1 cellular context compared by ENCODE assay signal in the genomic region with DNA sequence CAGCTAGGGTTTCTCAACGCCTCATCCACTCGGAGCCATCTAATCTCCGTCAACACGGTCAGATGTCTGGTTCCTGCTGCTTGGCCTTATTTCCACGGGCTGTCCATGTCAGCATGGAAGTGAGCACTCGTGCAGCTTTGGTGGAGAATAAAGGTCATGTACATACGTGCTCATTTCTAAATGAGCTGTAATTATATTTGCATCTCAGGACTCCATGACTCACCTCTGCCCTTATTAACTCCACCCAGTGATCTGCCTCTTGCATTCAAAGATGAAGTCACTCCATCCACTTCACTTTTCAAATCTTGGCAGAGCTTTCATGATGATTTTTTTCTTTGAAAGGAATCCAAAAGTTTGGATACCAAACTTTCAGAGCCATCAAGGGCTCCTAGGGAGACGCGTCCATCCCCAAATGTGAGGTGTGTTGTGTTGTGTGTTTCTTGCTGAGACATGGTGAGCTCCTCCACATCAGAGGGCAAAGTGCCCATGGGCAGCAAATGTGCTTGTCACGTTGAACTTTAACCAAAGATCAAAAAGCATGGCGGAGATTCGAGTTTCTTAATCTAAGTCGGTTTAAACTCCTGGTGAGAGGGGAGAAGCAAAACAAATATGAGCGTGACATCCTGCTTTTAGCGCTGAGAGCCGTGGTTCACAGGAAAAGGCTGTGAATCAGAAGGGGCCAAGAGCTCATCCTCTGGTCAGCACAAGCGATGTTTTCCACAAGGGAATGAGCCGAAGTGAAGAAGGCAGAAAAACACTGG.
TF ChIP-seq lines count a peak whose summit lies in the region.

No MANE protein-coding gene starts in this region.

TF ChIP-seq in HepG2, 621 proteins besides CTCF, POLR2A, EP300 and RAD21 (continued from another document and continues in another):
- TF ChIP-seq FOXA1 (IDR thresholded peaks at IDR 0.05) (no peak), FOXA1 (CRISPR knock-in tag; IDR thresholded peaks at IDR 0.05) (peak; percentile 78), RELA (CRISPR knock-in tag; IDR thresholded peaks at IDR 0.05) (no peak), RBAK (CRISPR knock-in tag; IDR thresholded peaks at IDR 0.05) (no peak), ZKSCAN8 (CRISPR knock-in tag; IDR thresholded peaks at IDR 0.05; ENCODE audit: borderline replicate concordance) (peak; percentile 44; the same call in 1 of the 2 replicates), ZNF678 (CRISPR knock-in tag; IDR thresholded peaks at IDR 0.05) (no peak), ZNF460 (CRISPR knock-in tag; IDR thresholded peaks at IDR 0.05; ENCODE audit: borderline replicate concordance) (no peak), ZNF569 (CRISPR knock-in tag; IDR thresholded peaks at IDR 0.05; ENCODE audit: borderline replicate concordance) (no peak), POLR2AphosphoS2 (IDR thresholded peaks at IDR 0.05; ENCODE audit: low read depth, low read length) (no peak), KDM3A (CRISPR knock-in tag; IDR thresholded peaks at IDR 0.05; ENCODE audit: low read depth) (no peak), REXO4 (CRISPR knock-in tag; IDR thresholded peaks at IDR 0.05; ENCODE audit: borderline replicate concordance) (no peak), ONECUT2 (CRISPR knock-in tag; IDR thresholded peaks at IDR 0.05) (no peak), ZNF724P (CRISPR knock-in tag; IDR thresholded peaks at IDR 0.05; ENCODE audit: borderline replicate concordance) (no peak), IRF2 (CRISPR knock-in tag; IDR thresholded peaks at IDR 0.05) (no peak), ZNF557 (CRISPR knock-in tag; IDR thresholded peaks at IDR 0.05) (no peak), YEATS2 (CRISPR knock-in tag; IDR thresholded peaks at IDR 0.05; ENCODE audit: borderline replicate concordance) (peak; percentile 40; the same call in 1 of the 2 replicates), ZC3H13 (CRISPR knock-in tag; IDR thresholded peaks at IDR 0.05) (no peak), DNMT3B (CRISPR knock-in tag; conservative IDR thresholded peaks at IDR 0.05) (no peak), ZNF326 (CRISPR knock-in tag; IDR thresholded peaks at IDR 0.05; ENCODE audit: borderline replicate concordance) (no peak), ZNF367 (CRISPR knock-in tag; IDR thresholded peaks at IDR 0.05; ENCODE audit: borderline replicate concordance) (no peak), ZBTB21 (CRISPR knock-in tag; IDR thresholded peaks at IDR 0.05) (no peak), PTBP1 (IDR thresholded peaks at IDR 0.05; ENCODE audit: low read depth, low read length, poor library complexity, severe bottlenecking) (no peak), ZNF12 (CRISPR knock-in tag; IDR thresholded peaks at IDR 0.05) (no peak), ZNF616 (CRISPR knock-in tag; IDR thresholded peaks at IDR 0.05; ENCODE audit: low read depth) (no peak), U2AF2 (IDR thresholded peaks at IDR 0.05; ENCODE audit: low read depth, low read length) (no peak), RORA (CRISPR knock-in tag; IDR thresholded peaks at IDR 0.05) (no peak), NCOA1 (CRISPR knock-in tag; IDR thresholded peaks at IDR 0.05) (no peak), ATF7 (IDR thresholded peaks at IDR 0.05) (no peak), ATF7 (CRISPR knock-in tag; IDR thresholded peaks at IDR 0.05) (no peak), KAT8 (CRISPR knock-in tag; IDR thresholded peaks at IDR 0.05) (peak; percentile 66; the same call in 1 of the 2 replicates)
- TF ChIP-seq, protein P1, sequence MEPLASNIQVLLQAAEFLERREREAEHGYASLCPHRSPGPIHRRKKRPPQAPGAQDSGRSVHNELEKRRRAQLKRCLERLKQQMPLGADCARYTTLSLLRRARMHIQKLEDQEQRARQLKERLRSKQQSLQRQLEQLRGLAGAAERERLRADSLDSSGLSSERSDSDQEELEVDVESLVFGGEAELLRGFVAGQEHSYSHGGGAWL (CRISPR knock-in tag; IDR thresholded peaks at IDR 0.05), result no peak
- TF ChIP-seq, protein P2, sequence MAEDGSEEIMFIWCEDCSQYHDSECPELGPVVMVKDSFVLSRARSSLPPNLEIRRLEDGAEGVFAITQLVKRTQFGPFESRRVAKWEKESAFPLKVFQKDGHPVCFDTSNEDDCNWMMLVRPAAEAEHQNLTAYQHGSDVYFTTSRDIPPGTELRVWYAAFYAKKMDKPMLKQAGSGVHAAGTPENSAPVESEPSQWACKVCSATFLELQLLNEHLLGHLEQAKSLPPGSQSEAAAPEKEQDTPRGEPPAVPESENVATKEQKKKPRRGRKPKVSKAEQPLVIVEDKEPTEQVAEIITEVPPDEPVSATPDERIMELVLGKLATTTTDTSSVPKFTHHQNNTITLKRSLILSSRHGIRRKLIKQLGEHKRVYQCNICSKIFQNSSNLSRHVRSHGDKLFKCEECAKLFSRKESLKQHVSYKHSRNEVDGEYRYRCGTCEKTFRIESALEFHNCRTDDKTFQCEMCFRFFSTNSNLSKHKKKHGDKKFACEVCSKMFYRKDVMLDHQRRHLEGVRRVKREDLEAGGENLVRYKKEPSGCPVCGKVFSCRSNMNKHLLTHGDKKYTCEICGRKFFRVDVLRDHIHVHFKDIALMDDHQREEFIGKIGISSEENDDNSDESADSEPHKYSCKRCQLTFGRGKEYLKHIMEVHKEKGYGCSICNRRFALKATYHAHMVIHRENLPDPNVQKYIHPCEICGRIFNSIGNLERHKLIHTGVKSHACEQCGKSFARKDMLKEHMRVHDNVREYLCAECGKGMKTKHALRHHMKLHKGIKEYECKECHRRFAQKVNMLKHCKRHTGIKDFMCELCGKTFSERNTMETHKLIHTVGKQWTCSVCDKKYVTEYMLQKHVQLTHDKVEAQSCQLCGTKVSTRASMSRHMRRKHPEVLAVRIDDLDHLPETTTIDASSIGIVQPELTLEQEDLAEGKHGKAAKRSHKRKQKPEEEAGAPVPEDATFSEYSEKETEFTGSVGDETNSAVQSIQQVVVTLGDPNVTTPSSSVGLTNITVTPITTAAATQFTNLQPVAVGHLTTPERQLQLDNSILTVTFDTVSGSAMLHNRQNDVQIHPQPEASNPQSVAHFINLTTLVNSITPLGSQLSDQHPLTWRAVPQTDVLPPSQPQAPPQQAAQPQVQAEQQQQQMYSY (CRISPR knock-in tag; IDR thresholded peaks at IDR 0.05), result no peak
- TF ChIP-seq, protein P3, sequence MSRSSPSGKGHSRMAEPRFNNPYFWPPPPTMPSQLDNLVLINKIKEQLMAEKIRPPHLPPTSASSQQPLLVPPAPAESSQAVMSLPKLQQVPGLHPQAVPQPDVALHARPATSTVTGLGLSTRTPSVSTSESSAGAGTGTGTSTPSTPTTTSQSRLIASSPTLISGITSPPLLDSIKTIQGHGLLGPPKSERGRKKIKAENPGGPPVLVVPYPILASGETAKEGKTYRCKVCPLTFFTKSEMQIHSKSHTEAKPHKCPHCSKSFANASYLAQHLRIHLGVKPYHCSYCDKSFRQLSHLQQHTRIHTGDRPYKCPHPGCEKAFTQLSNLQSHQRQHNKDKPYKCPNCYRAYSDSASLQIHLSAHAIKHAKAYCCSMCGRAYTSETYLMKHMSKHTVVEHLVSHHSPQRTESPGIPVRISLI (CRISPR knock-in tag; IDR thresholded peaks at IDR 0.05; ENCODE audit: borderline replicate concordance), result no peak
- TF ChIP-seq, protein P4, sequence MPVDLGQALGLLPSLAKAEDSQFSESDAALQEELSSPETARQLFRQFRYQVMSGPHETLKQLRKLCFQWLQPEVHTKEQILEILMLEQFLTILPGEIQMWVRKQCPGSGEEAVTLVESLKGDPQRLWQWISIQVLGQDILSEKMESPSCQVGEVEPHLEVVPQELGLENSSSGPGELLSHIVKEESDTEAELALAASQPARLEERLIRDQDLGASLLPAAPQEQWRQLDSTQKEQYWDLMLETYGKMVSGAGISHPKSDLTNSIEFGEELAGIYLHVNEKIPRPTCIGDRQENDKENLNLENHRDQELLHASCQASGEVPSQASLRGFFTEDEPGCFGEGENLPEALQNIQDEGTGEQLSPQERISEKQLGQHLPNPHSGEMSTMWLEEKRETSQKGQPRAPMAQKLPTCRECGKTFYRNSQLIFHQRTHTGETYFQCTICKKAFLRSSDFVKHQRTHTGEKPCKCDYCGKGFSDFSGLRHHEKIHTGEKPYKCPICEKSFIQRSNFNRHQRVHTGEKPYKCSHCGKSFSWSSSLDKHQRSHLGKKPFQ (CRISPR knock-in tag; IDR thresholded peaks at IDR 0.05; ENCODE audit: insufficient replicate concordance), result no peak
- TF ChIP-seq, protein P5, sequence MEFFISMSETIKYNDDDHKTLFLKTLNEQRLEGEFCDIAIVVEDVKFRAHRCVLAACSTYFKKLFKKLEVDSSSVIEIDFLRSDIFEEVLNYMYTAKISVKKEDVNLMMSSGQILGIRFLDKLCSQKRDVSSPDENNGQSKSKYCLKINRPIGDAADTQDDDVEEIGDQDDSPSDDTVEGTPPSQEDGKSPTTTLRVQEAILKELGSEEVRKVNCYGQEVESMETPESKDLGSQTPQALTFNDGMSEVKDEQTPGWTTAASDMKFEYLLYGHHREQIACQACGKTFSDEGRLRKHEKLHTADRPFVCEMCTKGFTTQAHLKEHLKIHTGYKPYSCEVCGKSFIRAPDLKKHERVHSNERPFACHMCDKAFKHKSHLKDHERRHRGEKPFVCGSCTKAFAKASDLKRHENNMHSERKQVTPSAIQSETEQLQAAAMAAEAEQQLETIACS (CRISPR knock-in tag; IDR thresholded peaks at IDR 0.05), result no peak
- TF ChIP-seq, protein P6, sequence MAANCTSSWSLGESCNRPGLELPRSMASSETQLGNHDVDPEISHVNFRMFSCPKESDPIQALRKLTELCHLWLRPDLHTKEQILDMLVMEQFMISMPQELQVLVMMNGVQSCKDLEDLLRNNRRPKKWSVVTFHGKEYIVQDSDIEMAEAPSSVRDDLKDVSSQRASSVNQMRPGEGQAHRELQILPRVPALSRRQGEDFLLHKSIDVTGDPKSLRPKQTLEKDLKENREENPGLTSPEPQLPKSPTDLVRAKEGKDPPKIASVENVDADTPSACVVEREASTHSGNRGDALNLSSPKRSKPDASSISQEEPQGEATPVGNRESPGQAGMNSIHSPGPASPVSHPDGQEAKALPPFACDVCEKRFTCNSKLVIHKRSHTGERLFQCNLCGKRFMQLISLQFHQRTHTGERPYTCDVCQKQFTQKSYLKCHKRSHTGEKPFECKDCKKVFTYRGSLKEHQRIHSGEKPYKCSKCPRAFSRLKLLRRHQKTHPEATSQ (CRISPR knock-in tag; IDR thresholded peaks at IDR 0.05; ENCODE audit: borderline replicate concordance), result no peak
- TF ChIP-seq, protein P7, sequence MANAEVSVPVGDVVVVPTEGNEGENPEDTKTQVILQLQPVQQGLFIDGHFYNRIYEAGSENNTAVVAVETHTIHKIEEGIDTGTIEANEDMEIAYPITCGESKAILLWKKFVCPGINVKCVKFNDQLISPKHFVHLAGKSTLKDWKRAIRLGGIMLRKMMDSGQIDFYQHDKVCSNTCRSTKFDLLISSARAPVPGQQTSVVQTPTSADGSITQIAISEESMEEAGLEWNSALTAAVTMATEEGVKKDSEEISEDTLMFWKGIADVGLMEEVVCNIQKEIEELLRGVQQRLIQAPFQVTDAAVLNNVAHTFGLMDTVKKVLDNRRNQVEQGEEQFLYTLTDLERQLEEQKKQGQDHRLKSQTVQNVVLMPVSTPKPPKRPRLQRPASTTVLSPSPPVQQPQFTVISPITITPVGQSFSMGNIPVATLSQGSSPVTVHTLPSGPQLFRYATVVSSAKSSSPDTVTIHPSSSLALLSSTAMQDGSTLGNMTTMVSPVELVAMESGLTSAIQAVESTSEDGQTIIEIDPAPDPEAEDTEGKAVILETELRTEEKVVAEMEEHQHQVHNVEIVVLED (CRISPR knock-in tag; IDR thresholded peaks at IDR 0.05; ENCODE audit: borderline replicate concordance), result no peak
- TF ChIP-seq, protein P8, sequence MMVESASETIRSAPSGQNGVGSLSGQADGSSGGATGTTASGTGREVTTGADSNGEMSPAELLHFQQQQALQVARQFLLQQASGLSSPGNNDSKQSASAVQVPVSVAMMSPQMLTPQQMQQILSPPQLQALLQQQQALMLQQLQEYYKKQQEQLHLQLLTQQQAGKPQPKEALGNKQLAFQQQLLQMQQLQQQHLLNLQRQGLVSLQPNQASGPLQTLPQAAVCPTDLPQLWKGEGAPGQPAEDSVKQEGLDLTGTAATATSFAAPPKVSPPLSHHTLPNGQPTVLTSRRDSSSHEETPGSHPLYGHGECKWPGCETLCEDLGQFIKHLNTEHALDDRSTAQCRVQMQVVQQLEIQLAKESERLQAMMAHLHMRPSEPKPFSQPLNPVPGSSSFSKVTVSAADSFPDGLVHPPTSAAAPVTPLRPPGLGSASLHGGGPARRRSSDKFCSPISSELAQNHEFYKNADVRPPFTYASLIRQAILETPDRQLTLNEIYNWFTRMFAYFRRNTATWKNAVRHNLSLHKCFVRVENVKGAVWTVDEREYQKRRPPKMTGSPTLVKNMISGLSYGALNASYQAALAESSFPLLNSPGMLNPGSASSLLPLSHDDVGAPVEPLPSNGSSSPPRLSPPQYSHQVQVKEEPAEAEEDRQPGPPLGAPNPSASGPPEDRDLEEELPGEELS (CRISPR knock-in tag; IDR thresholded peaks at IDR 0.05), result peak; percentile 80
- TF ChIP-seq, protein P9, sequence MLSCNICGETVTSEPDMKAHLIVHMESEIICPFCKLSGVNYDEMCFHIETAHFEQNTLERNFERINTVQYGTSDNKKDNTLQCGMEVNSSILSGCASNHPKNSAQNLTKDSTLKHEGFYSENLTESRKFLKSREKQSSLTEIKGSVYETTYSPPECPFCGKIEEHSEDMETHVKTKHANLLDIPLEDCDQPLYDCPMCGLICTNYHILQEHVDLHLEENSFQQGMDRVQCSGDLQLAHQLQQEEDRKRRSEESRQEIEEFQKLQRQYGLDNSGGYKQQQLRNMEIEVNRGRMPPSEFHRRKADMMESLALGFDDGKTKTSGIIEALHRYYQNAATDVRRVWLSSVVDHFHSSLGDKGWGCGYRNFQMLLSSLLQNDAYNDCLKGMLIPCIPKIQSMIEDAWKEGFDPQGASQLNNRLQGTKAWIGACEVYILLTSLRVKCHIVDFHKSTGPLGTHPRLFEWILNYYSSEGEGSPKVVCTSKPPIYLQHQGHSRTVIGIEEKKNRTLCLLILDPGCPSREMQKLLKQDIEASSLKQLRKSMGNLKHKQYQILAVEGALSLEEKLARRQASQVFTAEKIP (CRISPR knock-in tag; IDR thresholded peaks at IDR 0.05; ENCODE audit: borderline replicate concordance), result no peak
- TF ChIP-seq, protein P10, sequence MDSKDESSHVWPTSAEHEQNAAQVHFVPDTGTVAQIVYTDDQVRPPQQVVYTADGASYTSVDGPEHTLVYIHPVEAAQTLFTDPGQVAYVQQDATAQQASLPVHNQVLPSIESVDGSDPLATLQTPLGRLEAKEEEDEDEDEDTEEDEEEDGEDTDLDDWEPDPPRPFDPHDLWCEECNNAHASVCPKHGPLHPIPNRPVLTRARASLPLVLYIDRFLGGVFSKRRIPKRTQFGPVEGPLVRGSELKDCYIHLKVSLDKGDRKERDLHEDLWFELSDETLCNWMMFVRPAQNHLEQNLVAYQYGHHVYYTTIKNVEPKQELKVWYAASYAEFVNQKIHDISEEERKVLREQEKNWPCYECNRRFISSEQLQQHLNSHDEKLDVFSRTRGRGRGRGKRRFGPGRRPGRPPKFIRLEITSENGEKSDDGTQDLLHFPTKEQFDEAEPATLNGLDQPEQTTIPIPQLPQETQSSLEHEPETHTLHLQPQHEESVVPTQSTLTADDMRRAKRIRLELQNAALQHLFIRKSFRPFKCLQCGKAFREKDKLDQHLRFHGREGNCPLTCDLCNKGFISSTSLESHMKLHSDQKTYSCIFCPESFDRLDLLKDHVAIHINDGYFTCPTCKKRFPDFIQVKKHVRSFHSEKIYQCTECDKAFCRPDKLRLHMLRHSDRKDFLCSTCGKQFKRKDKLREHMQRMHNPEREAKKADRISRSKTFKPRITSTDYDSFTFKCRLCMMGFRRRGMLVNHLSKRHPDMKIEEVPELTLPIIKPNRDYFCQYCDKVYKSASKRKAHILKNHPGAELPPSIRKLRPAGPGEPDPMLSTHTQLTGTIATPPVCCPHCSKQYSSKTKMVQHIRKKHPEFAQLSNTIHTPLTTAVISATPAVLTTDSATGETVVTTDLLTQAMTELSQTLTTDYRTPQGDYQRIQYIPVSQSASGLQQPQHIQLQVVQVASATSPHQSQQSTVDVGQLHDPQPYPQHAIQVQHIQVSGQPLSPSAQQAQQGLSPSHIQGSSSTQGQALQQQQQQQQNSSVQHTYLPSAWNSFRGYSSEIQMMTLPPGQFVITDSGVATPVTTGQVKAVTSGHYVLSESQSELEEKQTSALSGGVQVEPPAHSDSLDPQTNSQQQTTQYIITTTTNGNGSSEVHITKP (CRISPR knock-in tag; IDR thresholded peaks at IDR 0.05; ENCODE audit: low read depth), result peak; percentile 18; the same call in 1 of the 2 replicates
